ENCODE assay signal across 9 cellular contexts in the genomic region with DNA sequence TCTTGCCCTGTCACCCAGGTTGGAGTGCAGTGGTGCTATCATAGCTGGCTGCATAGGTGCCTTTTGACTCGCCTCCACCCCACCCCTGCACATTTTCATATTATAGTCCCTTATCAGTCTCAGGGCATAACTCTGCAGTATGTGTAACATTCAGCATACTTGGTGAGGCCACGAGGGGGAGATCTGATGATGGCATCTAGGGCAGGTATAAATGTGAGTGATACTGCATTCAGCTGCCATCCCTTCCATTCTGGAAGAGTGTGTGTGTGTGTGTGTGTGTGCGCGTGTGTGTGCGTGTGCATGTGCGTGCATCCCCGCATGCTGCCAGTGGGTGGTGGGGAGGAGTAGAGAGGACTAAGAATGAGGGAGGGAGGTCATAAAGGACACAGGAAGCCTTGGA.
DNase-seq lines count a peak whose midpoint lies in the region; ATAC-seq and TF ChIP-seq lines count a peak whose summit lies in the region.
"Had no signal": no experiment of that assay in that cellular context is flagged by ENCODE, and none has a peak within 500 bp of the region (broad histone marks: within the 10 kb centered on the region; RNA-seq: fewer than 3 reads in every experiment).

No MANE protein-coding gene starts in this region.

- WGBS in H9 (ENCODE audit: extremely low coverage, insufficient read length, low lambda C conversion rate) = no CpG with 5 or more reads among the region's 7 CpGs

- peak overlapping the region; percentile 14 to 87 (median 80); a peak in 5 of 7 replicates for H3K27ac Mint-ChIP-seq in H9
- H3K27ac Mint-ChIP-seq in WTC11 = peak overlapping the region; percentile 63

- POLR2A ChIA-PET in WTC11 (lab: Charles Lee) = no interaction called here

- H2BK5ac ChIP-seq in H9 (ENCODE audit: insufficient read length, low read length) = no peak overlapping the region

- no peaks in the 10 kb centered on the region for H3K23me2 ChIP-seq in H9 (ENCODE audit: insufficient read length, low read depth, low read length, poor library complexity, severe bottlenecking)

- no peak overlapping the region for H3K23ac ChIP-seq in H9 (ENCODE audit: insufficient read length, low read depth, low read length)

- H3K9ac ChIP-seq in H9 (ENCODE audit: extremely low read depth, insufficient read length, low read length) = no peak overlapping the region

- H3K79me2 ChIP-seq in H9 (ENCODE audit: insufficient read depth, low read length) = peaks cover 92% of the 10 kb centered on the region

- H3K18ac ChIP-seq in H9 (ENCODE audit: insufficient read length, low read depth, low read length) = no peak overlapping the region

- H2BK15ac ChIP-seq in H9 (ENCODE audit: low read depth, low read length) = no peak overlapping the region

- H3K4me1 Mint-ChIP-seq in H9 (peaks cover 80 to 83% of the 10 kb centered on the region in 2 experiments), WTC11 (peaks cover 87% of the 10 kb centered on the region)

- no peak overlapping the region for H3K56ac ChIP-seq in H9 (ENCODE audit: insufficient read length, low read depth, low read length)

- no peaks in the 10 kb centered on the region for H4K20me1 ChIP-seq in H9 (ENCODE audit: control insufficient read depth, insufficient read depth, insufficient read length)

- H4K5ac ChIP-seq in H9 (ENCODE audit: insufficient read length, low read depth, low read length) = no peak overlapping the region

- H2BK120ac ChIP-seq in H9 (ENCODE audit: low read depth, low read length, poor library complexity, severe bottlenecking) = no peak overlapping the region

- TF ChIP-seq CTCF in C4-2B (conservative IDR thresholded peaks at IDR 0.05) (peak; percentile 33), H9 (conservative IDR thresholded peaks at IDR 0.05) (0 out of 3 replicates have a peak, but pooled peaks have one; percentile 11), WTC11 (IDR thresholded peaks at IDR 0.05) (no peak), fibroblast of the aortic adventitia (IDR thresholded peaks at IDR 0.05; ENCODE audit: insufficient read depth, low read length) (peak; percentile 15)

- H3K4me3 ChIP-seq in fibroblast of the aortic adventitia (ENCODE audit: low read depth, low read length) = no peak overlapping the region
- H3K4me3 ChIP-seq: skin epidermis had no signal

- DNase-seq in H9 (no peak), WTC11 (ENCODE audit: low spot score) (no peak), fibroblast of the aortic adventitia (ENCODE audit: low read depth) (peak; percentile 18), NCI-H748 treated with DMSO at 0.1 percent for 48 hours (lab: John Stamatoyannopoulos, UW) (no peak), HPDE6-E6E7 (ENCODE audit: extremely low spot score) (no peak)
- peak; percentile 16 for DNase-seq in stimulated activated naive CD4-positive, alpha-beta T cell treated with Interleukin-2 at 50 U/mL for 16 hours (lab: John Stamatoyannopoulos, UW)

- no peak overlapping the region for H3K27ac ChIP-seq in C4-2B
- no peak overlapping the region for H3K27ac ChIP-seq in H9 (ENCODE audit: insufficient read length, low read depth, low read length)

- H3K14ac ChIP-seq in H9 (ENCODE audit: insufficient read depth, low read length) = no peak overlapping the region

- no peak overlapping the region for H2BK20ac ChIP-seq in H9 (ENCODE audit: low read depth, low read length, poor library complexity, severe bottlenecking)

- H2AK5ac ChIP-seq in H9 (ENCODE audit: insufficient read length, low read length) = no peak overlapping the region

- no peak overlapping the region for H2BK12ac ChIP-seq in H9 (ENCODE audit: insufficient read length, low read depth, low read length)

- H3K4me2 ChIP-seq in H9 (ENCODE audit: insufficient read depth, insufficient read length, low read length) = no peak overlapping the region

- H3T11ph ChIP-seq in H9 (ENCODE audit: low read length) = no peak overlapping the region

- H2AFZ ChIP-seq in H9 (ENCODE audit: low read length) = no peak overlapping the region

- CTCF ChIA-PET in WTC11 (lab: Charles Lee) = interaction anchor here (1.1 to 1.3 kb wide), 2 partner anchors 22 kb away, joined by 3 read pairs; no protein-coding TSS in a partner anchor

- H3K9me3 Mint-ChIP-seq in H9 (no peaks in the 10 kb centered on the region), WTC11 (no peaks in the 10 kb centered on the region)

- no peaks in the 10 kb centered on the region for H3K27me3 ChIP-seq in H9 (ENCODE audit: insufficient read depth, low read length)

- no peak overlapping the region for H3K4me3 Mint-ChIP-seq in H9
- H3K4me3 Mint-ChIP-seq in WTC11 = no peak overlapping the region

- ATAC-seq in WTC11 (no peak), HG02938 (IDR thresholded peaks at IDR 0.05; ENCODE audit: unreplicated experiment) (no peak)

- H3K9me3 ChIP-seq in H9 (ENCODE audit: control insufficient read depth, low read depth, low read length) = no peaks in the 10 kb centered on the region

- no peak overlapping the region for H3K4ac ChIP-seq in H9 (ENCODE audit: low read depth, low read length)

- H3K36me3 Mint-ChIP-seq in H9 (ENCODE audit: insufficient read depth in 1 of 3, low read depth in 3 of 3) = peaks cover 7 to 16% (median 14%) of the 10 kb centered on the region in 3 experiments
- peaks cover 8% of the 10 kb centered on the region for H3K36me3 Mint-ChIP-seq in WTC11

- H4K91ac ChIP-seq in H9 (ENCODE audit: insufficient read length, low read depth, low read length) = no peak overlapping the region

- H3K27me3 Mint-ChIP-seq in H9 (ENCODE audit: low read depth) = no peaks in the 10 kb centered on the region
- no peaks in the 10 kb centered on the region for H3K27me3 Mint-ChIP-seq in WTC11 (ENCODE audit: low read depth)

- no peak overlapping the region for H4K8ac ChIP-seq in H9 (replicated peaks; ENCODE audit: insufficient read length, low read depth, low read length)

- H3K79me1 ChIP-seq in H9 (ENCODE audit: insufficient read depth, low read depth, low read length, poor library complexity, severe bottlenecking) = no peaks in the 10 kb centered on the region

- peaks cover 26% of the 10 kb centered on the region for H3K4me1 ChIP-seq in H9 (ENCODE audit: insufficient read depth, low read length)

TF ChIP-seq in WTC11, 78 proteins besides CTCF, POLR2A, EP300 and RAD21 (continues in another document):
- TF ChIP-seq TCF7 (CRISPR knock-in tag; IDR thresholded peaks at IDR 0.05; ENCODE audit: low read depth) (no peak), ESRRA (CRISPR knock-in tag; IDR thresholded peaks at IDR 0.05; ENCODE audit: borderline replicate concordance) (no peak), TP53 (CRISPR knock-in tag; IDR thresholded peaks at IDR 0.05) (no peak), ZNF121 (CRISPR knock-in tag; IDR thresholded peaks at IDR 0.05) (no peak), FOXK1 (CRISPR knock-in tag; IDR thresholded peaks at IDR 0.05) (no peak), SMAD4 (CRISPR knock-in tag; IDR thresholded peaks at IDR 0.05) (no peak), ELF4 (CRISPR knock-in tag; IDR thresholded peaks at IDR 0.05; ENCODE audit: low read depth) (no peak), JUN (CRISPR knock-in tag; IDR thresholded peaks at IDR 0.05) (no peak)
- TF ChIP-seq, protein P1, sequence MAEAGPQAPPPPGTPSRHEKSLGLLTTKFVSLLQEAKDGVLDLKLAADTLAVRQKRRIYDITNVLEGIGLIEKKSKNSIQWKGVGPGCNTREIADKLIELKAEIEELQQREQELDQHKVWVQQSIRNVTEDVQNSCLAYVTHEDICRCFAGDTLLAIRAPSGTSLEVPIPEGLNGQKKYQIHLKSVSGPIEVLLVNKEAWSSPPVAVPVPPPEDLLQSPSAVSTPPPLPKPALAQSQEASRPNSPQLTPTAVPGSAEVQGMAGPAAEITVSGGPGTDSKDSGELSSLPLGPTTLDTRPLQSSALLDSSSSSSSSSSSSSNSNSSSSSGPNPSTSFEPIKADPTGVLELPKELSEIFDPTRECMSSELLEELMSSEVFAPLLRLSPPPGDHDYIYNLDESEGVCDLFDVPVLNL (CRISPR knock-in tag; IDR thresholded peaks at IDR 0.05; ENCODE audit: borderline replicate concordance, low read depth) = no peak
- TF ChIP-seq, protein P2, sequence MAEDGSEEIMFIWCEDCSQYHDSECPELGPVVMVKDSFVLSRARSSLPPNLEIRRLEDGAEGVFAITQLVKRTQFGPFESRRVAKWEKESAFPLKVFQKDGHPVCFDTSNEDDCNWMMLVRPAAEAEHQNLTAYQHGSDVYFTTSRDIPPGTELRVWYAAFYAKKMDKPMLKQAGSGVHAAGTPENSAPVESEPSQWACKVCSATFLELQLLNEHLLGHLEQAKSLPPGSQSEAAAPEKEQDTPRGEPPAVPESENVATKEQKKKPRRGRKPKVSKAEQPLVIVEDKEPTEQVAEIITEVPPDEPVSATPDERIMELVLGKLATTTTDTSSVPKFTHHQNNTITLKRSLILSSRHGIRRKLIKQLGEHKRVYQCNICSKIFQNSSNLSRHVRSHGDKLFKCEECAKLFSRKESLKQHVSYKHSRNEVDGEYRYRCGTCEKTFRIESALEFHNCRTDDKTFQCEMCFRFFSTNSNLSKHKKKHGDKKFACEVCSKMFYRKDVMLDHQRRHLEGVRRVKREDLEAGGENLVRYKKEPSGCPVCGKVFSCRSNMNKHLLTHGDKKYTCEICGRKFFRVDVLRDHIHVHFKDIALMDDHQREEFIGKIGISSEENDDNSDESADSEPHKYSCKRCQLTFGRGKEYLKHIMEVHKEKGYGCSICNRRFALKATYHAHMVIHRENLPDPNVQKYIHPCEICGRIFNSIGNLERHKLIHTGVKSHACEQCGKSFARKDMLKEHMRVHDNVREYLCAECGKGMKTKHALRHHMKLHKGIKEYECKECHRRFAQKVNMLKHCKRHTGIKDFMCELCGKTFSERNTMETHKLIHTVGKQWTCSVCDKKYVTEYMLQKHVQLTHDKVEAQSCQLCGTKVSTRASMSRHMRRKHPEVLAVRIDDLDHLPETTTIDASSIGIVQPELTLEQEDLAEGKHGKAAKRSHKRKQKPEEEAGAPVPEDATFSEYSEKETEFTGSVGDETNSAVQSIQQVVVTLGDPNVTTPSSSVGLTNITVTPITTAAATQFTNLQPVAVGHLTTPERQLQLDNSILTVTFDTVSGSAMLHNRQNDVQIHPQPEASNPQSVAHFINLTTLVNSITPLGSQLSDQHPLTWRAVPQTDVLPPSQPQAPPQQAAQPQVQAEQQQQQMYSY (CRISPR knock-in tag; IDR thresholded peaks at IDR 0.05) = no peak
- TF ChIP-seq, protein P3, sequence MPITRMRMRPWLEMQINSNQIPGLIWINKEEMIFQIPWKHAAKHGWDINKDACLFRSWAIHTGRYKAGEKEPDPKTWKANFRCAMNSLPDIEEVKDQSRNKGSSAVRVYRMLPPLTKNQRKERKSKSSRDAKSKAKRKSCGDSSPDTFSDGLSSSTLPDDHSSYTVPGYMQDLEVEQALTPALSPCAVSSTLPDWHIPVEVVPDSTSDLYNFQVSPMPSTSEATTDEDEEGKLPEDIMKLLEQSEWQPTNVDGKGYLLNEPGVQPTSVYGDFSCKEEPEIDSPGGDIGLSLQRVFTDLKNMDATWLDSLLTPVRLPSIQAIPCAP (CRISPR knock-in tag; IDR thresholded peaks at IDR 0.05) = no peak

Comparison
In these comparisons a context has a peak if more than half of its experiments do, and no peak if none do; other contexts are left out.
1. DNase-seq: peak in fibroblast of the aortic adventitia (single experiment) and stimulated activated naive CD4-positive, alpha-beta T cell treated with Interleukin-2 at 50 U/mL for 16 hours (single experiment); none in H9 (single experiment), WTC11 (single experiment), NCI-H748 treated with DMSO at 0.1 percent for 48 hours (single experiment) and HPDE6-E6E7 (single experiment).